Comparison of ENCODE assay signal across 8 cellular contexts in genomic region chr19:38049105-38049649, GRCh38.
DNase-seq lines count a peak whose midpoint lies in the region; ATAC-seq and TF ChIP-seq lines count a peak whose summit lies in the region.

No MANE protein-coding gene starts in this region.

- H3K36me3 Mint-ChIP-seq in T-helper 17 cell (ENCODE audit: low read depth): no peaks in the 10 kb centered on the region
- peaks cover 6% of the 10 kb centered on the region for H3K36me3 Mint-ChIP-seq in central memory CD8-positive, alpha-beta T cell (ENCODE audit: insufficient read depth)
- peaks cover 3% of the 10 kb centered on the region for H3K36me3 Mint-ChIP-seq in mesothelial cell of epicardium

- ATAC-seq in HG03095 (IDR thresholded peaks at IDR 0.05; ENCODE audit: unreplicated experiment) (peak; percentile 36), T-helper 17 cell (peak; percentile 86)
- peak; percentile 91 for ATAC-seq in central memory CD8-positive, alpha-beta T cell (replicated peaks; ENCODE audit: extremely low read depth, poor library complexity, severe bottlenecking)

- no peak for TF ChIP-seq CTCF in mesothelial cell of epicardium (IDR thresholded peaks at IDR 0.05; ENCODE audit: unreplicated experiment)

- TF ChIP-seq POLR2A in GM19099 (IDR thresholded peaks at IDR 0.05; ENCODE audit: extremely low read depth, insufficient read length, low read depth): peak; percentile 65

- peaks cover 33% of the 10 kb centered on the region for H3K4me1 Mint-ChIP-seq in T-helper 17 cell
- H3K4me1 Mint-ChIP-seq in central memory CD8-positive, alpha-beta T cell: peaks cover 30% of the 10 kb centered on the region
- H3K4me1 Mint-ChIP-seq in mesothelial cell of epicardium: no peaks in the 10 kb centered on the region

- H3K27ac Mint-ChIP-seq in T-helper 17 cell (peak overlapping the region; percentile 93), mesothelial cell of epicardium (no peak overlapping the region)
- H3K27ac Mint-ChIP-seq in central memory CD8-positive, alpha-beta T cell (ENCODE audit: low read depth): peak overlapping the region; percentile 97

- DNase-seq in T-helper 17 cell: no peak
- peak in 1 of 2 donors; percentile 45 for DNase-seq in central memory CD8-positive, alpha-beta T cell (ENCODE audit: low spot score in 2 of 2)
- DNase-seq in stimulated activated CD8-positive, alpha-beta memory T cell treated with anti-CD3 and anti-CD28 coated beads, Interleukin-4, amount 100 ng/mL, for 48 hours: peak; percentile 69
- no peak for DNase-seq in mesothelial cell of epicardium (ENCODE audit: low spot score in 2 of 2, unreplicated experiment in 2 of 2)
- DNase-seq in retina: no peak
- no peak for DNase-seq in amniotic stem cell (lab: John Stamatoyannopoulos, UW)

- H3K27me3 Mint-ChIP-seq in T-helper 17 cell: no peaks in the 10 kb centered on the region
- no peaks in the 10 kb centered on the region for H3K27me3 Mint-ChIP-seq in central memory CD8-positive, alpha-beta T cell
- H3K27me3 Mint-ChIP-seq in mesothelial cell of epicardium (ENCODE audit: low read depth): no peaks in the 10 kb centered on the region

- no peaks in the 10 kb centered on the region for H3K9me3 Mint-ChIP-seq in central memory CD8-positive, alpha-beta T cell
- peaks cover 5% of the 10 kb centered on the region for H3K9me3 Mint-ChIP-seq in mesothelial cell of epicardium

- peak overlapping the region; percentile 88 for H3K4me3 Mint-ChIP-seq in T-helper 17 cell
- H3K4me3 Mint-ChIP-seq in central memory CD8-positive, alpha-beta T cell: peak overlapping the region; percentile 66
- H3K4me3 Mint-ChIP-seq in mesothelial cell of epicardium: no peak overlapping the region

- no peaks in the 10 kb centered on the region for H3K9me3 ChIP-seq in T-helper 17 cell (ENCODE audit: control insufficient read depth, low read length, poor library complexity, severe bottlenecking)

Comparison
In these comparisons a context has a peak if more than half of its experiments do, and no peak if none do; other contexts are left out.
1. ATAC-seq: peak in every context shown above with its lines; median percentile 91 in central memory CD8-positive, alpha-beta T cell; 86 in T-helper 17 cell; 36 in HG03095.